Comparison of ENCODE assay signal across 2 cellular contexts in the genomic region with DNA sequence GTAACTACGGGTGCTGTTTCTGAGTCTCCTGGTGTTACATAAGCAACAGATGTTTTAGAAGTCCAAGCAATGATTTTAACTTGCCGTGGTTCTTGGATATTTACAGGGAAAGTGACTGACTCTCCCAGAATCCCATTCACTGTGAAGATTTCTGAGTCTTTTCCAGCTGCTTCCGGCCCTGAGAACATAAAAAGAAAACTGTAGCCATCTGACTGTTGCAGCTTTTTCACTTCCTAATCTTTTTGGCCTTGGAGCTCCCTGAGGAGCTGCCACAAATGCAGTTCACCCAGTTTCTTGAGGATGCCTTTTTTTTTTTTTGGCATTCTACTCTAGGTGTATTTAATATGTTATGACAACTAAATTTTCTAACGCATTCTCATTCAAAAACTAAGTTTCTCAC.
TF ChIP-seq lines count a peak whose summit lies in the region.

No MANE protein-coding gene starts in this region.

TF ChIP-seq in SK-N-SH, 30 proteins besides CTCF, POLR2A, EP300 and RAD21:
- TF ChIP-seq FOSL2 (IDR thresholded peaks at IDR 0.05; ENCODE audit: borderline replicate concordance, low read depth) = no peak
- no peak for TF ChIP-seq JUND (IDR thresholded peaks at IDR 0.05)
- no peak for TF ChIP-seq TCF12 (IDR thresholded peaks at IDR 0.05)
- no peak for TF ChIP-seq GABPA (IDR thresholded peaks at IDR 0.05; ENCODE audit: low read depth)

TF ChIP-seq in SK-N-SH treated with all-trans-retinoic acid at 6 μM for 48 hours, 23 proteins besides CTCF, POLR2A, EP300 and RAD21:
- TF ChIP-seq, protein P1, sequence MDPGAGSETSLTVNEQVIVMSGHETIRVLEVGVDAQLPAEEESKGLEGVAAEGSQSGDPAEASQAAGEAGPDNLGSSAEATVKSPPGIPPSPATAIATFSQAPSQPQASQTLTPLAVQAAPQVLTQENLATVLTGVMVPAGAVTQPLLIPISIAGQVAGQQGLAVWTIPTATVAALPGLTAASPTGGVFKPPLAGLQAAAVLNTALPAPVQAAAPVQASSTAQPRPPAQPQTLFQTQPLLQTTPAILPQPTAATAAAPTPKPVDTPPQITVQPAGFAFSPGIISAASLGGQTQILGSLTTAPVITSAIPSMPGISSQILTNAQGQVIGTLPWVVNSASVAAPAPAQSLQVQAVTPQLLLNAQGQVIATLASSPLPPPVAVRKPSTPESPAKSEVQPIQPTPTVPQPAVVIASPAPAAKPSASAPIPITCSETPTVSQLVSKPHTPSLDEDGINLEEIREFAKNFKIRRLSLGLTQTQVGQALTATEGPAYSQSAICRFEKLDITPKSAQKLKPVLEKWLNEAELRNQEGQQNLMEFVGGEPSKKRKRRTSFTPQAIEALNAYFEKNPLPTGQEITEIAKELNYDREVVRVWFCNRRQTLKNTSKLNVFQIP (CRISPR knock-in tag; IDR thresholded peaks at IDR 0.05; ENCODE audit: borderline replicate concordance, low read depth) = no peak
- TF ChIP-seq ZC3H10 (CRISPR knock-in tag; IDR thresholded peaks at IDR 0.05) = no peak
- TF ChIP-seq TOX (CRISPR knock-in tag; IDR thresholded peaks at IDR 0.05; ENCODE audit: borderline replicate concordance) = no peak
- TF ChIP-seq ESRRG (CRISPR knock-in tag; IDR thresholded peaks at IDR 0.05) = no peak
- no peak for TF ChIP-seq CSDC2 (CRISPR knock-in tag; IDR thresholded peaks at IDR 0.05)
- TF ChIP-seq BACH2 (CRISPR knock-in tag; IDR thresholded peaks at IDR 0.05; ENCODE audit: borderline replicate concordance) = no peak
- TF ChIP-seq ZNF565 (CRISPR knock-in tag; conservative IDR thresholded peaks at IDR 0.05; ENCODE audit: low read depth) = no peak
- TF ChIP-seq ZFP3 (CRISPR knock-in tag; IDR thresholded peaks at IDR 0.05) = no peak
- TF ChIP-seq ARNTL (CRISPR knock-in tag; IDR thresholded peaks at IDR 0.05; ENCODE audit: borderline replicate concordance, low read depth) = no peak
- TF ChIP-seq ZFP30 (CRISPR knock-in tag; IDR thresholded peaks at IDR 0.05) = no peak
- TF ChIP-seq, protein P2, sequence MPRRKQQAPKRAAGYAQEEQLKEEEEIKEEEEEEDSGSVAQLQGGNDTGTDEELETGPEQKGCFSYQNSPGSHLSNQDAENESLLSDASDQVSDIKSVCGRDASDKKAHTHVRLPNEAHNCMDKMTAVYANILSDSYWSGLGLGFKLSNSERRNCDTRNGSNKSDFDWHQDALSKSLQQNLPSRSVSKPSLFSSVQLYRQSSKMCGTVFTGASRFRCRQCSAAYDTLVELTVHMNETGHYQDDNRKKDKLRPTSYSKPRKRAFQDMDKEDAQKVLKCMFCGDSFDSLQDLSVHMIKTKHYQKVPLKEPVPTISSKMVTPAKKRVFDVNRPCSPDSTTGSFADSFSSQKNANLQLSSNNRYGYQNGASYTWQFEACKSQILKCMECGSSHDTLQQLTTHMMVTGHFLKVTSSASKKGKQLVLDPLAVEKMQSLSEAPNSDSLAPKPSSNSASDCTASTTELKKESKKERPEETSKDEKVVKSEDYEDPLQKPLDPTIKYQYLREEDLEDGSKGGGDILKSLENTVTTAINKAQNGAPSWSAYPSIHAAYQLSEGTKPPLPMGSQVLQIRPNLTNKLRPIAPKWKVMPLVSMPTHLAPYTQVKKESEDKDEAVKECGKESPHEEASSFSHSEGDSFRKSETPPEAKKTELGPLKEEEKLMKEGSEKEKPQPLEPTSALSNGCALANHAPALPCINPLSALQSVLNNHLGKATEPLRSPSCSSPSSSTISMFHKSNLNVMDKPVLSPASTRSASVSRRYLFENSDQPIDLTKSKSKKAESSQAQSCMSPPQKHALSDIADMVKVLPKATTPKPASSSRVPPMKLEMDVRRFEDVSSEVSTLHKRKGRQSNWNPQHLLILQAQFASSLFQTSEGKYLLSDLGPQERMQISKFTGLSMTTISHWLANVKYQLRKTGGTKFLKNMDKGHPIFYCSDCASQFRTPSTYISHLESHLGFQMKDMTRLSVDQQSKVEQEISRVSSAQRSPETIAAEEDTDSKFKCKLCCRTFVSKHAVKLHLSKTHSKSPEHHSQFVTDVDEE (CRISPR knock-in tag; IDR thresholded peaks at IDR 0.05) = no peak
- TF ChIP-seq, protein P3, sequence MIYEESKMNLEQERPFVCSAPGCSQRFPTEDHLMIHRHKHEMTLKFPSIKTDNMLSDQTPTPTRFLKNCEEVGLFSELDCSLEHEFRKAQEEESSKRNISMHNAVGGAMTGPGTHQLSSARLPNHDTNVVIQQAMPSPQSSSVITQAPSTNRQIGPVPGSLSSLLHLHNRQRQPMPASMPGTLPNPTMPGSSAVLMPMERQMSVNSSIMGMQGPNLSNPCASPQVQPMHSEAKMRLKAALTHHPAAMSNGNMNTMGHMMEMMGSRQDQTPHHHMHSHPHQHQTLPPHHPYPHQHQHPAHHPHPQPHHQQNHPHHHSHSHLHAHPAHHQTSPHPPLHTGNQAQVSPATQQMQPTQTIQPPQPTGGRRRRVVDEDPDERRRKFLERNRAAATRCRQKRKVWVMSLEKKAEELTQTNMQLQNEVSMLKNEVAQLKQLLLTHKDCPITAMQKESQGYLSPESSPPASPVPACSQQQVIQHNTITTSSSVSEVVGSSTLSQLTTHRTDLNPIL (CRISPR knock-in tag; IDR thresholded peaks at IDR 0.05; ENCODE audit: low read depth) = no peak
- no peak for TF ChIP-seq SNAI2 (CRISPR knock-in tag; IDR thresholded peaks at IDR 0.05)
- TF ChIP-seq ZNF70 (CRISPR knock-in tag; IDR thresholded peaks at IDR 0.05) = no peak
- TF ChIP-seq, protein P4, sequence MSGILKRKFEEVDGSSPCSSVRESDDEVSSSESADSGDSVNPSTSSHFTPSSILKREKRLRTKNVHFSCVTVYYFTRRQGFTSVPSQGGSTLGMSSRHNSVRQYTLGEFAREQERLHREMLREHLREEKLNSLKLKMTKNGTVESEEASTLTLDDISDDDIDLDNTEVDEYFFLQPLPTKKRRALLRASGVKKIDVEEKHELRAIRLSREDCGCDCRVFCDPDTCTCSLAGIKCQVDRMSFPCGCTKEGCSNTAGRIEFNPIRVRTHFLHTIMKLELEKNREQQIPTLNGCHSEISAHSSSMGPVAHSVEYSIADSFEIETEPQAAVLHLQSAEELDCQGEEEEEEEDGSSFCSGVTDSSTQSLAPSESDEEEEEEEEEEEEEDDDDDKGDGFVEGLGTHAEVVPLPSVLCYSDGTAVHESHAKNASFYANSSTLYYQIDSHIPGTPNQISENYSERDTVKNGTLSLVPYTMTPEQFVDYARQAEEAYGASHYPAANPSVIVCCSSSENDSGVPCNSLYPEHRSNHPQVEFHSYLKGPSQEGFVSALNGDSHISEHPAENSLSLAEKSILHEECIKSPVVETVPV (CRISPR knock-in tag; IDR thresholded peaks at IDR 0.05) = no peak
- TF ChIP-seq OSR1 (CRISPR knock-in tag; IDR thresholded peaks at IDR 0.05) = no peak
- TF ChIP-seq ZNF8 (CRISPR knock-in tag; IDR thresholded peaks at IDR 0.05) = no peak
- TF ChIP-seq ISL1 (CRISPR knock-in tag; IDR thresholded peaks at IDR 0.05) = no peak
